In the genomic region with DNA sequence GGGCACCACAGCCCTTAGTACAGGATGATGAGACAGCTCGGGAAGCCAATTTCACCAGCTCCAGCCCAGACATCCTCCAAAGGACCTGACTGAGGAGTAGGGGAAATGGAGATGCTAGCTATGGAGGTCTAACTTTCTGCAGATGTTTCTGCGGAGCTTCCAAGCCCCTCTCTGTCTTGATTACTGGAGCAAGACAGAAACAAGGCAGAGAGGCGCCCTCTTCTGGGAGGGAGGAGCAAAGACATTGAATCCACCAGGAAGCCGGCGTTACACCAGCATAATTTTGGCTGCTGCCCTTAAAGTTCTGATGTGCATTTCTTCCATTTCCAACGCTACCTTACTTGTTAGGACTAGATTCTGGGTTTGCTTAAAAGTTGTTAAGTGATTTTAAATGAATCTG, we compare ENCODE assay signal across 9 cellular contexts.
DNase-seq lines count a peak whose midpoint lies in the region; ATAC-seq and TF ChIP-seq lines count a peak whose summit lies in the region.
"Had no signal": no experiment of that assay in that cellular context is flagged by ENCODE, and none has a peak within 500 bp of the region (broad histone marks: within the 10 kb centered on the region; RNA-seq: fewer than 3 reads in every experiment).

No MANE protein-coding gene starts in this region.

- DNase-seq in CD14-positive monocyte (ENCODE audit: low spot score): no peak
- DNase-seq in H9: peak; percentile 69
- peak; percentile 64 for DNase-seq in glutamatergic neuron
- no peak for DNase-seq in ovary
- DNase-seq in CD4-positive, alpha-beta memory T cell: no peak
- DNase-seq in T1000 (lab: John Stamatoyannopoulos, UW): no peak

- H4K91ac ChIP-seq in H9 (ENCODE audit: insufficient read length, low read depth, low read length): no peak overlapping the region

- H3K9me3 Mint-ChIP-seq in CD14-positive monocyte (peaks cover 2 to 16% (median 11%) of the 10 kb centered on the region in 7 donors), H9 (no peaks in the 10 kb centered on the region; a peak in 2 of 5 replicates), glutamatergic neuron (ENCODE audit: unreplicated experiment) (peaks cover 20% of the 10 kb centered on the region)
- H3K9me3 Mint-ChIP-seq in CD4-positive, alpha-beta memory T cell: peaks cover 0 to 9% (median 2%) of the 10 kb centered on the region in 8 donors
- H3K9me3 Mint-ChIP-seq: activated naive CD4-positive, alpha-beta T cell treated with anti-CD3 and anti-CD28 coated beads, Interleukin-2, amount 50 U/mL, for 72 hours had no signal

- POLR2A ChIA-PET in CD4-positive, alpha-beta memory T cell (lab: Charles Lee; ENCODE audit: partially characterized antibody): no interaction called here

- no peaks in the 10 kb centered on the region for H3K36me3 ChIP-seq in ovary
- no peaks in the 10 kb centered on the region for H3K36me3 ChIP-seq in CD4-positive, alpha-beta memory T cell (ENCODE audit: insufficient read depth, low read length)

- H3K4ac ChIP-seq in H9 (ENCODE audit: low read depth, low read length): no peak overlapping the region

- no peaks in the 10 kb centered on the region for H3K4me1 ChIP-seq in H9 (ENCODE audit: insufficient read depth, low read length)
- H3K4me1 ChIP-seq in ovary (ENCODE audit: insufficient read depth): peaks cover 5% of the 10 kb centered on the region
- no peaks in the 10 kb centered on the region for H3K4me1 ChIP-seq in CD4-positive, alpha-beta memory T cell (ENCODE audit: insufficient read depth, low read length)

- no peak overlapping the region for H2AK5ac ChIP-seq in H9 (ENCODE audit: insufficient read length, low read length)

- TF ChIP-seq EP300 in ovary (IDR thresholded peaks at IDR 0.05): no peak

- H3K14ac ChIP-seq in H9 (ENCODE audit: insufficient read depth, low read length): no peak overlapping the region

- intact Hi-C loops in CD14-positive monocyte (cut with micrococcal nuclease): no loop called here
- intact Hi-C loops in ovary (cut with DNase I): loop anchor here in 1 of 4 donors (10.0 kb wide), 1 partner anchor 242 kb away; no protein-coding TSS in a partner anchor
- intact Hi-C loops in CD4-positive, alpha-beta memory T cell (cut with micrococcal nuclease): no loop called here

- H2AFZ ChIP-seq in H9 (ENCODE audit: low read length): peak overlapping the region; percentile 85

- peaks cover 12% of the 10 kb centered on the region for H3K23me2 ChIP-seq in H9 (ENCODE audit: insufficient read length, low read depth, low read length, poor library complexity, severe bottlenecking)

- H3K4me3 Mint-ChIP-seq in CD14-positive monocyte: peak overlapping the region in 1 of 2 donors; percentile 46
- H3K4me3 Mint-ChIP-seq in H9: no peak overlapping the region
- no peak overlapping the region for H3K4me3 Mint-ChIP-seq in glutamatergic neuron (ENCODE audit: unreplicated experiment)
- no peak overlapping the region for H3K4me3 Mint-ChIP-seq in CD4-positive, alpha-beta memory T cell

- CTCF ChIA-PET in CD4-positive, alpha-beta memory T cell (lab: Charles Lee; ENCODE audit: partially characterized antibody): interaction anchor here (0.9 to 2.3 kb wide), 2 partner anchors 10 to 135 kb away, joined by 3 to 6 read pairs; no protein-coding TSS in a partner anchor

- H3K27ac Mint-ChIP-seq in CD14-positive monocyte (no peak overlapping the region), H9 (no peak overlapping the region), glutamatergic neuron (ENCODE audit: unreplicated experiment) (no peak overlapping the region)
- no peak overlapping the region for H3K27ac Mint-ChIP-seq in CD4-positive, alpha-beta memory T cell
- H3K27ac Mint-ChIP-seq: activated naive CD4-positive, alpha-beta T cell treated with anti-CD3 and anti-CD28 coated beads, Interleukin-2, amount 50 U/mL, for 72 hours had no signal

- no peaks in the 10 kb centered on the region for H3K79me1 ChIP-seq in H9 (ENCODE audit: insufficient read depth, low read depth, low read length, poor library complexity, severe bottlenecking)

- WGBS in H9 (ENCODE audit: extremely low coverage, insufficient read length, low lambda C conversion rate): no CpG with 5 or more reads among the region's 6 CpGs
- WGBS in ovary, 3 donors: 10% methylated on average over 6 of the region's 6 CpGs

- no peak overlapping the region for H3T11ph ChIP-seq in H9 (ENCODE audit: low read length)

- H3K36me3 Mint-ChIP-seq in CD14-positive monocyte: peaks cover 0 to 6% of the 10 kb centered on the region in 2 donors
- H3K36me3 Mint-ChIP-seq in H9 (ENCODE audit: insufficient read depth in 1 of 3, low read depth in 3 of 3): no peaks in the 10 kb centered on the region; a peak in 1 of 7 replicates
- H3K36me3 Mint-ChIP-seq in glutamatergic neuron (ENCODE audit: unreplicated experiment): no peaks in the 10 kb centered on the region
- no peaks in the 10 kb centered on the region for H3K36me3 Mint-ChIP-seq in CD4-positive, alpha-beta memory T cell

- no peaks in the 10 kb centered on the region for H3K9me3 ChIP-seq in H9 (ENCODE audit: control insufficient read depth, low read depth, low read length)
- H3K9me3 ChIP-seq in ovary: no peaks in the 10 kb centered on the region
- no peaks in the 10 kb centered on the region for H3K9me3 ChIP-seq in CD4-positive, alpha-beta memory T cell (ENCODE audit: control insufficient read depth in 1 of 2, low read length in 2 of 2)

- no peak overlapping the region for H4K5ac ChIP-seq in H9 (ENCODE audit: insufficient read length, low read depth, low read length)

- H3K27ac ChIP-seq in H9 (ENCODE audit: insufficient read length, low read depth, low read length) (no peak overlapping the region), ovary (no peak overlapping the region)
- no peak overlapping the region for H3K27ac ChIP-seq in CD4-positive, alpha-beta memory T cell (ENCODE audit: low read depth, low read length)

- H3K9ac ChIP-seq in H9 (ENCODE audit: extremely low read depth, insufficient read length, low read length): no peak overlapping the region

- no peak overlapping the region for H2BK20ac ChIP-seq in H9 (ENCODE audit: low read depth, low read length, poor library complexity, severe bottlenecking)

- H3K79me2 ChIP-seq in H9 (ENCODE audit: insufficient read depth, low read length): no peaks in the 10 kb centered on the region

- H3K27me3 ChIP-seq in H9 (ENCODE audit: insufficient read depth, low read length) (peaks cover 62% of the 10 kb centered on the region), ovary (no peaks in the 10 kb centered on the region)
- peaks cover 40% of the 10 kb centered on the region for H3K27me3 ChIP-seq in CD4-positive, alpha-beta memory T cell (ENCODE audit: insufficient read depth, low read length)

- H2BK12ac ChIP-seq in H9 (ENCODE audit: insufficient read length, low read depth, low read length): no peak overlapping the region

- TF ChIP-seq POLR2A in ovary (IDR thresholded peaks at IDR 0.05): no peak

- no peak overlapping the region for H2BK15ac ChIP-seq in H9 (ENCODE audit: low read depth, low read length)

- H3K18ac ChIP-seq in H9 (ENCODE audit: insufficient read length, low read depth, low read length): no peak overlapping the region

- no peaks in the 10 kb centered on the region for H4K20me1 ChIP-seq in H9 (ENCODE audit: control insufficient read depth, insufficient read depth, insufficient read length)

- no peak overlapping the region for H3K23ac ChIP-seq in H9 (ENCODE audit: insufficient read length, low read depth, low read length)

- H4K8ac ChIP-seq in H9 (replicated peaks; ENCODE audit: insufficient read length, low read depth, low read length): no peak overlapping the region

- H3K56ac ChIP-seq in H9 (ENCODE audit: insufficient read length, low read depth, low read length): no peak overlapping the region

- H2BK120ac ChIP-seq in H9 (ENCODE audit: low read depth, low read length, poor library complexity, severe bottlenecking): no peak overlapping the region

- H3K27me3 Mint-ChIP-seq in CD14-positive monocyte (ENCODE audit: low read depth in 3 of 3) (peaks cover 63 to 84% (median 64%) of the 10 kb centered on the region in 3 donors), H9 (ENCODE audit: low read depth) (peaks cover 100% of the 10 kb centered on the region), glutamatergic neuron (ENCODE audit: unreplicated experiment) (peaks cover 16% of the 10 kb centered on the region)
- H3K27me3 Mint-ChIP-seq in CD4-positive, alpha-beta memory T cell: peaks cover 62 to 75% of the 10 kb centered on the region in 2 donors

- H2BK5ac ChIP-seq in H9 (ENCODE audit: insufficient read length, low read length): no peak overlapping the region

- no peak overlapping the region for H3K4me3 ChIP-seq in ovary
- no peak overlapping the region for H3K4me3 ChIP-seq in CD4-positive, alpha-beta memory T cell (ENCODE audit: low read length in 2 of 2)

- TF ChIP-seq CTCF in CD14-positive monocyte (IDR thresholded peaks at IDR 0.05): peak; percentile 46
- TF ChIP-seq CTCF in H9 (conservative IDR thresholded peaks at IDR 0.05): peak; percentile 84
- peak; percentile 66 for TF ChIP-seq CTCF in glutamatergic neuron (IDR thresholded peaks at IDR 0.05; ENCODE audit: partially characterized antibody, unreplicated experiment)
- TF ChIP-seq CTCF in ovary (IDR thresholded peaks at IDR 0.05): no peak

- H3K4me2 ChIP-seq in H9 (ENCODE audit: insufficient read depth, insufficient read length, low read length): peak overlapping the region; percentile 24

- H3K4me1 Mint-ChIP-seq in CD14-positive monocyte (peaks cover 17% of the 10 kb centered on the region), H9 (peaks cover 24 to 33% of the 10 kb centered on the region in 2 experiments), glutamatergic neuron (ENCODE audit: low read depth, unreplicated experiment) (peaks cover 17% of the 10 kb centered on the region)
- peaks cover 4 to 27% (median 19%) of the 10 kb centered on the region in 4 donors for H3K4me1 Mint-ChIP-seq in CD4-positive, alpha-beta memory T cell

- ATAC-seq in HG03520 (IDR thresholded peaks at IDR 0.05; ENCODE audit: unreplicated experiment): no peak

TF ChIP-seq in PFSK-1, 5 proteins besides CTCF, POLR2A, EP300 and RAD21 (continues in another document):
- no peak for TF ChIP-seq TAF1 (IDR thresholded peaks at IDR 0.05; ENCODE audit: borderline replicate concordance, insufficient read depth, low read length)

Comparison
In these comparisons a context has a peak if more than half of its experiments do, and no peak if none do; other contexts are left out.
1. DNase-seq: peak in H9 (single experiment) and glutamatergic neuron (single experiment); none in CD14-positive monocyte (single experiment), ovary (0 of 5), CD4-positive, alpha-beta memory T cell (0 of 5) and T1000 (single experiment).
2. CTCF ChIP-seq: peak in CD14-positive monocyte (single experiment), H9 (single experiment) and glutamatergic neuron (single experiment); none in ovary (0 of 3).